Comparison of ENCODE assay signal across 2 cellular contexts in the genomic region with DNA sequence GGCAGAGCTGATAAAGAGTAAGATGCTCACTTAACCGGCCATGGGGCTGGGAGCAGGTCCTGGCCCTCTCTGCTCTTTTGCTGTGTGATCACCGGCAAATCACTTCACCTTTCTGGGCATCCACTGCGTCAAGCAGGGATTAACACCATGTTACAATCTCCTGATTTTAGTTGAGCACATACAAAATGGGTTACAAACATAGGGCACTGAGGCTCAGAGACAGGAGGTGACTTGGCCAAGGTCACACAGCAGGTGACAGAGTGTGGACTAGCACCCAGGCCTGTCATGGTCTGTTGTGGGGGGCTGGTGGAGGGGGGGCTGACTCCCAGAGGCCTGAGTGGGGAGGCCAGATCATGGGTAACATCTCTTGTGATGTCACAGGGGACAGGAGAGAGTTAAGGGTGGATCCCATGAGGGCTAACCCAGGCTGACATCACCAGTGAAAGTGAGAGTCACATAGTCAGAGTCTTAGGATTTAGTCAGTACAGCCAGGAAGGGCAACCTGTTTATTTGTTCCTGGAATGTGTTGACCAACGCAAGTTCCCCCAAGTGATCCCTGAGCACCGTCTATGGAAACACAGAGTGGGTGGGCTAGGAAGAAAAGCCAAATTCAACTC.
TF ChIP-seq lines count a peak whose summit lies in the region.

No MANE protein-coding gene starts in this region.

TF ChIP-seq in A549, 52 proteins besides CTCF, POLR2A, EP300 and RAD21:
- TF ChIP-seq MAFK (IDR thresholded peaks at IDR 0.05; ENCODE audit: partially characterized antibody) (no peak), HEYL (CRISPR knock-in tag; IDR thresholded peaks at IDR 0.05) (no peak), ZFP36 (IDR thresholded peaks at IDR 0.05; ENCODE audit: borderline replicate concordance, partially characterized antibody) (peak; percentile 7), CHD4 (IDR thresholded peaks at IDR 0.05; ENCODE audit: borderline replicate concordance) (no peak), EHMT2 (IDR thresholded peaks at IDR 0.05; ENCODE audit: low read depth) (no peak)
- TF ChIP-seq, protein P1, sequence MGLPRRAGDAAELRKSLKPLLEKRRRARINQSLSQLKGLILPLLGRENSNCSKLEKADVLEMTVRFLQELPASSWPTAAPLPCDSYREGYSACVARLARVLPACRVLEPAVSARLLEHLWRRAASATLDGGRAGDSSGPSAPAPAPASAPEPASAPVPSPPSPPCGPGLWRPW (IDR thresholded peaks at IDR 0.05), result no peak

TF ChIP-seq in K562, 482 proteins besides CTCF, POLR2A, EP300 and RAD21:
- TF ChIP-seq ZFP36 (IDR thresholded peaks at IDR 0.05; ENCODE audit: low read depth, low read length, partially characterized antibody) (peak; percentile 51), HNRNPUL1 (IDR thresholded peaks at IDR 0.05; ENCODE audit: low read length) (no peak), KDM1A (IDR thresholded peaks at IDR 0.05) (0 out of 4 replicates have a peak, but pooled peaks of 1 of the 2 experiments have one; percentile 39), ZNF764 (CRISPR knock-in tag; IDR thresholded peaks at IDR 0.05; ENCODE audit: low read depth) (no peak), ZNF780A (CRISPR knock-in tag; IDR thresholded peaks at IDR 0.05) (no peak), CEBPZ (IDR thresholded peaks at IDR 0.05; ENCODE audit: borderline replicate concordance, low read depth, low read length) (no peak), DPF2 (IDR thresholded peaks at IDR 0.05) (no peak), BCOR (IDR thresholded peaks at IDR 0.05) (peak; percentile 65), KDM5B (IDR thresholded peaks at IDR 0.05; ENCODE audit: insufficient replicate concordance, low read depth, low read length) (no peak), RBM25 (IDR thresholded peaks at IDR 0.05; ENCODE audit: low read depth, low read length, severe bottlenecking) (peak; percentile 19)
- TF ChIP-seq, protein P2, sequence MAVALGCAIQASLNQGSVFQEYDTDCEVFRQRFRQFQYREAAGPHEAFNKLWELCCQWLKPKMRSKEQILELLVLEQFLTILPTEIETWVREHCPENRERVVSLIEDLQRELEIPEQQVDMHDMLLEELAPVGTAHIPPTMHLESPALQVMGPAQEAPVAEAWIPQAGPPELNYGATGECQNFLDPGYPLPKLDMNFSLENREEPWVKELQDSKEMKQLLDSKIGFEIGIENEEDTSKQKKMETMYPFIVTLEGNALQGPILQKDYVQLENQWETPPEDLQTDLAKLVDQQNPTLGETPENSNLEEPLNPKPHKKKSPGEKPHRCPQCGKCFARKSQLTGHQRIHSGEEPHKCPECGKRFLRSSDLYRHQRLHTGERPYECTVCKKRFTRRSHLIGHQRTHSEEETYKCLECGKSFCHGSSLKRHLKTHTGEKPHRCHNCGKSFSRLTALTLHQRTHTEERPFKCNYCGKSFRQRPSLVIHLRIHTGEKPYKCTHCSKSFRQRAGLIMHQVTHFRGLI (CRISPR knock-in tag; IDR thresholded peaks at IDR 0.05), result no peak
TF ChIP-seq in K562: peak in this region for 4.
